In genomic region chr12:118052324-118053070, GRCh38 we compare ENCODE assay signal across 8 cellular contexts. TPM values are rescaled to one million over a fixed set of nuclear protein-coding genes. Genes with fewer than 3 reads are reported as not detected.
A peak's percentile ranks its signal among the peaks of the same experiment; 100 is the strongest.
DNase-seq lines count a peak whose midpoint lies in the region; ATAC-seq, FAIRE-seq and TF ChIP-seq lines count a peak whose summit lies in the region.

No MANE protein-coding gene starts in this region.

- H3K9me3 ChIP-seq in ovary, result no peaks in the 10 kb centered on the region

- DNase-seq in activated CD4-positive, CD25-positive, alpha-beta regulatory T cell (lab: John Stamatoyannopoulos, UW), result no peak
- no peak for DNase-seq in activated CD4-positive, alpha-beta memory T cell treated with anti-CD3 and anti-CD28 coated beads, Interleukin-2, amount 10 ng/mL, durations not matched to agents 7 days and 5 days
- peak; percentile 33 to 56 for DNase-seq in frontal cortex (ENCODE audit: low spot score in 2 of 2)
- peak; percentile 64 to 73 (median 67) for DNase-seq in ovary
- no peak for DNase-seq in NCI-H2171 treated with DMSO at 0.1 percent for 48 hours (lab: John Stamatoyannopoulos, UW)
- DNase-seq in KBM-7, result no peak

- WGBS in ovary, 3 donors, result 18 to 28% (median 22%) methylated on average over 14 of the region's 14 CpGs

- no peak overlapping the region for H3K4me3 Mint-ChIP-seq in activated CD4-positive, alpha-beta memory T cell treated with anti-CD3 and anti-CD28 coated beads, Interleukin-2, amount 10 ng/mL, durations not matched to agents 7 days and 5 days

- H3K27ac ChIP-seq in ovary, result peak overlapping the region in 1 of 2 donors; percentile 41

- POLR2A ChIA-PET in activated CD4-positive, alpha-beta memory T cell treated with anti-CD3 and anti-CD28 coated beads, Interleukin-2, amount 10 ng/mL, durations not matched to agents 7 days and 5 days (lab: Charles Lee), result interaction anchor here (0.6 to 1.2 kb wide), 3 partner anchors 8 to 17 kb away, joined by 3 to 5 read pairs (median 5); partner anchors contain the start of gene WSB2

- intact Hi-C loops in ovary (cut with DNase I), result no loop called here

- H3K4me1 ChIP-seq in ovary (ENCODE audit: insufficient read depth), result peaks cover 21% of the 10 kb centered on the region

- no peak for TF ChIP-seq CTCF in ovary (IDR thresholded peaks at IDR 0.05)

- no peaks in the 10 kb centered on the region for H3K27me3 Mint-ChIP-seq in activated CD4-positive, alpha-beta memory T cell treated with anti-CD3 and anti-CD28 coated beads, Interleukin-2, amount 10 ng/mL, durations not matched to agents 7 days and 5 days

- in situ Hi-C loops in KBM-7 (cut with MboI; ENCODE audit: low pct_unique_long_range_greater_than_20kb, low sequenced_read_pairs), result no loop called here

- peak overlapping the region; percentile 1 for H3K27ac Mint-ChIP-seq in activated CD4-positive, alpha-beta memory T cell treated with anti-CD3 and anti-CD28 coated beads, Interleukin-2, amount 10 ng/mL, durations not matched to agents 7 days and 5 days

- CTCF ChIA-PET in activated CD4-positive, alpha-beta memory T cell treated with anti-CD3 and anti-CD28 coated beads, Interleukin-2, amount 10 ng/mL, durations not matched to agents 7 days and 5 days (lab: Charles Lee), result no interaction called here

- peaks cover 35% of the 10 kb centered on the region for H3K4me1 Mint-ChIP-seq in activated CD4-positive, alpha-beta memory T cell treated with anti-CD3 and anti-CD28 coated beads, Interleukin-2, amount 10 ng/mL, durations not matched to agents 7 days and 5 days

- H3K36me3 ChIP-seq in ovary, result no peaks in the 10 kb centered on the region

- no peaks in the 10 kb centered on the region for H3K9me3 Mint-ChIP-seq in activated CD4-positive, alpha-beta memory T cell treated with anti-CD3 and anti-CD28 coated beads, Interleukin-2, amount 10 ng/mL, durations not matched to agents 7 days and 5 days

- TF ChIP-seq EP300 in ovary (IDR thresholded peaks at IDR 0.05), result no peak

- peaks cover 34% of the 10 kb centered on the region for H3K36me3 Mint-ChIP-seq in activated CD4-positive, alpha-beta memory T cell treated with anti-CD3 and anti-CD28 coated beads, Interleukin-2, amount 10 ng/mL, durations not matched to agents 7 days and 5 days (ENCODE audit: low read depth)

- H3K27me3 ChIP-seq in ovary, result no peaks in the 10 kb centered on the region

- TF ChIP-seq POLR2A in ovary (IDR thresholded peaks at IDR 0.05), result no peak

- no peak overlapping the region for H3K4me3 ChIP-seq in ovary

- FAIRE-seq in frontal cortex (lab: Jason Lieb, UNC), result no peak

- peak; percentile 34 to 43 for ATAC-seq in activated CD4-positive, CD25-positive, alpha-beta regulatory T cell treated with anti-CD3 and anti-CD28 coated beads, Interleukin-2, amount 50 U/mL, for 24 hours
- ATAC-seq in GM21576 (IDR thresholded peaks at IDR 0.05; ENCODE audit: unreplicated experiment), result no peak

RNA-seq across cellular contexts. Expression of gene WSB2, which starts 8.5 kb away (rescaled TPM):
- total RNA-seq in activated CD4-positive, alpha-beta memory T cell treated with anti-CD3 and anti-CD28 coated beads, Interleukin-2, amount 10 ng/mL, durations not matched to agents 7 days and 5 days, result 10 to 100 TPM; 49.6 to 53.9 TPM
- total RNA-seq in frontal cortex (532 TPM), ovary (10 to 100 TPM; 16.2 to 40.9 (median 31.9) TPM)
- polyA plus RNA-seq in ovary, result 10 to 100 TPM; 14.8 to 51.0 TPM

RNA-seq across cellular contexts. Expression of gene RFC5, which starts 36.0 kb away (rescaled TPM):
- total RNA-seq in activated CD4-positive, alpha-beta memory T cell treated with anti-CD3 and anti-CD28 coated beads, Interleukin-2, amount 10 ng/mL, durations not matched to agents 7 days and 5 days, result 10 to 100 TPM; 39.7 to 41.0 TPM
- total RNA-seq in frontal cortex (20.8 TPM), ovary (10 to 100 TPM; 13.0 to 20.9 (median 14.9) TPM)
- polyA plus RNA-seq in ovary, result 10 to 100 TPM; 15.9 to 20.6 TPM

RNA-seq across cellular contexts. Expression of gene VSIG10, which starts 51.3 kb away (rescaled TPM):
- total RNA-seq in activated CD4-positive, alpha-beta memory T cell treated with anti-CD3 and anti-CD28 coated beads, Interleukin-2, amount 10 ng/mL, durations not matched to agents 7 days and 5 days, result 1 to 10 TPM; 3.7 to 4.4 TPM
- total RNA-seq in frontal cortex (14.7 TPM), ovary (10 to 100 TPM; 24.7 to 33.6 (median 27.8) TPM)
- 10 to 100 TPM; 22.2 to 29.1 TPM for polyA plus RNA-seq in ovary

Comparison
In these comparisons a context has a peak if more than half of its experiments do, and no peak if none do; other contexts are left out.
1. DNase-seq: peak in frontal cortex (2 of 2) and ovary (5 of 5); none in activated CD4-positive, CD25-positive, alpha-beta regulatory T cell (0 of 4), activated CD4-positive, alpha-beta memory T cell treated with anti-CD3 and anti-CD28 coated beads, Interleukin-2, amount 10 ng/mL, durations not matched to agents 7 days and 5 days (single experiment), NCI-H2171 treated with DMSO at 0.1 percent for 48 hours (single experiment) and KBM-7 (single experiment).